Comparison of ENCODE assay signal across 8 cellular contexts in the genomic region with DNA sequence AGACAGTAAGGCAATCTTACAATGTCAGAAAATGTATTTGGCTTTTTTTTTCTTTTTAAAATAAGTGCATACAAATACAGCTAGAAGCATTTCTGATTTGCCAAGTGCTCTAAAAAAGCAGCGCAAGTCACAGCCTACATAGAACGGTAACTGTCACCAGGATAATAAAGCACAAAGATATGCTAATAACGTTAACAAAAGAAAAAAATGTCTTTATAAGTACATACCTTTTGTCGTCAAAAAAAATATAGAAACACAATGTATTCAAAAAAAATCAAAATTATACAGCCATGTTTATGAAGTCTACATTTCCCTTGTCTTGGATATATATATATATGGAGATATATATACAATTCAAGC. TPM values are rescaled to one million over a fixed set of nuclear protein-coding genes. Genes with fewer than 3 reads are reported as not detected.
A peak's percentile ranks its signal among the peaks of the same experiment; 100 is the strongest.
DNase-seq lines count a peak whose midpoint lies in the region; ATAC-seq, FAIRE-seq and TF ChIP-seq lines count a peak whose summit lies in the region.

No MANE protein-coding gene starts in this region.

- peak overlapping the region in 1 of 2 experiments; percentile 84 for H3K18ac ChIP-seq in mesenchymal stem cell (ENCODE audit: low read depth in 1 of 2, low read length in 2 of 2)

- ATAC-seq in Right ventricle myocardium inferior (no peak), GM12878 (no peak)

- WGBS in GM12878 (ENCODE audit: insufficient coverage, insufficient replicate concordance, low lambda C conversion rate, missing lambda C conversion rate) = 1% methylated on average over 4 of the region's 4 CpGs
- no CpG with 5 or more reads among the region's 4 CpGs for WGBS in mesenchymal stem cell

- in situ Hi-C loops in GM12878 (cut with MboI) = loop anchor here (5.0 to 10.0 kb wide), 2 partner anchors 109 to 368 kb away; no protein-coding TSS in a partner anchor

- H2BK12ac ChIP-seq in mesenchymal stem cell (ENCODE audit: low read length in 2 of 2) = no peak overlapping the region

- no peak for TF ChIP-seq POLR2A in GM12878 (IDR thresholded peaks at IDR 0.05; ENCODE audit: low read depth, low read length)
- TF ChIP-seq POLR2A in uterus (IDR thresholded peaks at IDR 0.05) = no peak

- intact Hi-C loops in left ventricle myocardium inferior (cut with micrococcal nuclease) (loop anchor here (10.0 kb wide), 1 partner anchor 378 kb away; no protein-coding TSS in a partner anchor), Right ventricle myocardium inferior (cut with DNase I) (loop anchor here (1.0 kb wide), 1 partner anchor 107 kb away; no protein-coding TSS in a partner anchor), GM12878 (cut with micrococcal nuclease; ENCODE audit: unreplicated experiment) (loop anchor here (5.0 to 10.0 kb wide), 3 partner anchors 232 to 492 kb away; a partner anchor contains a TSS), uterus (cut with DNase I; ENCODE audit: low total_unique reads) (loop anchor here (5.0 to 10.0 kb wide), 5 partner anchors 72 to 468 kb away; no protein-coding TSS in a partner anchor)

- H3K4me1 ChIP-seq in left ventricle myocardium inferior (peaks cover 81% of the 10 kb centered on the region), GM12878 (ENCODE audit: control insufficient read depth, insufficient read depth, low read length) (peaks cover 9% of the 10 kb centered on the region), mesenchymal stem cell (ENCODE audit: control insufficient read depth, insufficient read depth, low read depth, low read length) (peaks cover 11% of the 10 kb centered on the region), uterus (peaks cover 3 to 11% of the 10 kb centered on the region in 2 donors)

- CTCF ChIA-PET in GM12878 (lab: Yijun Ruan, JAX) = interaction anchor here (0.6 to 2.2 kb wide), 2 partner anchors 107 to 474 kb away, joined by 4 to 8 read pairs; no protein-coding TSS in a partner anchor

- H3K4me3 ChIP-seq in left ventricle myocardium inferior (peak overlapping the region; percentile 87), GM12878 (peak overlapping the region; percentile 91), mesenchymal stem cell (ENCODE audit: insufficient read depth in 1 of 2, low read depth in 1 of 2, low read length in 2 of 2) (peak overlapping the region; percentile 12 to 95), uterus (peak overlapping the region; percentile 48 to 54)

- H3K79me2 ChIP-seq in GM12878 (ENCODE audit: control insufficient read depth, insufficient read depth, low read length) = peaks cover 83% of the 10 kb centered on the region

- no peak overlapping the region for H4K91ac ChIP-seq in mesenchymal stem cell (ENCODE audit: low read length)

- no peak overlapping the region for H4K8ac ChIP-seq in mesenchymal stem cell (ENCODE audit: low read length)

- TF ChIP-seq EP300 in GM12878 (IDR thresholded peaks at IDR 0.05; ENCODE audit: borderline replicate concordance in 1 of 2, control insufficient read depth in 1 of 2, low read depth in 2 of 2, low read length in 2 of 2) = no peak

- peak overlapping the region; percentile 82 for H3K4me2 ChIP-seq in GM12878 (ENCODE audit: control insufficient read depth, insufficient read depth)
- H3K4me2 ChIP-seq in mesenchymal stem cell (ENCODE audit: low read length, poor library complexity, severe bottlenecking) = peak overlapping the region; percentile 85

- H3K36me3 ChIP-seq in left ventricle myocardium inferior = peaks cover 47% of the 10 kb centered on the region
- peaks cover 5 to 19% of the 10 kb centered on the region in 2 experiments; a peak in 3 of 4 replicates for H3K36me3 ChIP-seq in GM12878 (ENCODE audit: control insufficient read depth in 2 of 2, insufficient read depth in 2 of 2, low read length in 1 of 2)
- H3K36me3 ChIP-seq in mesenchymal stem cell (ENCODE audit: control insufficient read depth in 1 of 2, insufficient read depth in 2 of 2, low read depth in 1 of 2, low read length in 2 of 2) = peaks cover 21 to 64% of the 10 kb centered on the region in 2 experiments
- H3K36me3 ChIP-seq in uterus = no peaks in the 10 kb centered on the region

- H2AFZ ChIP-seq in GM12878 (ENCODE audit: control insufficient read depth, low read depth, low read length) (no peak overlapping the region), mesenchymal stem cell (ENCODE audit: low read depth, low read length) (no peak overlapping the region)

- H2BK5ac ChIP-seq in mesenchymal stem cell (ENCODE audit: low read depth, low read length, poor library complexity, severe bottlenecking) = no peak overlapping the region

- no peaks in the 10 kb centered on the region for H4K20me1 ChIP-seq in GM12878 (ENCODE audit: control insufficient read depth, insufficient read depth)

- H3K27ac ChIP-seq in left ventricle myocardium inferior (replicated peaks) (peak overlapping the region; percentile 100), GM12878 (ENCODE audit: control insufficient read depth, insufficient read depth) (peak overlapping the region; percentile 97), mesenchymal stem cell (ENCODE audit: low read length, poor library complexity, severe bottlenecking) (peak overlapping the region; percentile 61), uterus (peak overlapping the region; percentile 99 to 100)

- H2BK15ac ChIP-seq in mesenchymal stem cell (ENCODE audit: low read depth, poor library complexity, severe bottlenecking) = no peak overlapping the region

- SMC1A ChIA-PET in GM12878 (lab: Charles Lee; ENCODE audit: uncharacterized antibody, unreplicated experiment) = interaction anchor here (0.6 to 4.0 kb wide), 4 partner anchors 111 to 372 kb away, joined by 3 to 20 read pairs (median 3); no protein-coding TSS in a partner anchor

- TF ChIP-seq CTCF in left ventricle myocardium inferior (IDR thresholded peaks at IDR 0.05; ENCODE audit: borderline replicate concordance) = no peak
- TF ChIP-seq CTCF in GM12878 (IDR thresholded peaks at IDR 0.05 in 2 of 3, conservative IDR thresholded peaks at IDR 0.05 in 1 of 3; ENCODE audit: control insufficient read depth in 2 of 3, extremely low read depth in 1 of 3, insufficient read depth in 1 of 3, low read depth in 3 of 3, low read length in 3 of 3) = no peak
- TF ChIP-seq CTCF in uterus (IDR thresholded peaks at IDR 0.05) = no peak

- no peak for FAIRE-seq in GM12878 (lab: Jason Lieb, UNC)

- no peak overlapping the region for H3K14ac ChIP-seq in mesenchymal stem cell (ENCODE audit: low read length in 2 of 2)

- RAD21 ChIA-PET in GM12878 (lab: Charles Lee; ENCODE audit: unreplicated experiment) = interaction anchor here (1.4 to 4.0 kb wide), 4 partner anchors 107 to 370 kb away, joined by 4 to 32 read pairs (median 4); no protein-coding TSS in a partner anchor

- H3K9me3 ChIP-seq in left ventricle myocardium inferior (replicated peaks) (no peaks in the 10 kb centered on the region), GM12878 (replicated peaks; ENCODE audit: control insufficient read depth, insufficient read depth, low read length) (no peaks in the 10 kb centered on the region), mesenchymal stem cell (ENCODE audit: control insufficient read depth, low read length) (no peaks in the 10 kb centered on the region), uterus (no peaks in the 10 kb centered on the region)

- DNase-seq in left ventricle myocardium inferior (no peak), Right ventricle myocardium inferior (ENCODE audit: missing footprints) (no peak), GM12878 (ENCODE audit: low read depth, low spot score) (no peak), mesenchymal stem cell (no peak), uterus (no peak), SKM-1 (lab: John Stamatoyannopoulos, UW; ENCODE audit: unreplicated experiment) (no peak), activated gamma-delta T cell (lab: John Stamatoyannopoulos, UW) (no peak), DMS 273 (lab: John Stamatoyannopoulos, UW; ENCODE audit: unreplicated experiment) (no peak)

- no TSS peak for BruUV-seq in GM12878 (replicated peaks; lab: Mats Ljungman, UMichigan)

- no peak for TF ChIP-seq RAD21 in GM12878 (IDR thresholded peaks at IDR 0.05; ENCODE audit: insufficient read depth, low read depth, low read length)

- H2BK120ac ChIP-seq in mesenchymal stem cell (ENCODE audit: low read depth, low read length) = no peak overlapping the region

- no peaks in the 10 kb centered on the region for H3K79me1 ChIP-seq in mesenchymal stem cell (replicated peaks; ENCODE audit: low read length, poor library complexity, severe bottlenecking)

- POLR2A ChIA-PET in GM12878 (lab: Charles Lee) = interaction anchor here (0.6 kb wide), 2 partner anchors 405 to 499 kb away, joined by 4 to 5 read pairs; no protein-coding TSS in a partner anchor

- H3K27me3 ChIP-seq in left ventricle myocardium inferior (ENCODE audit: low read depth) (no peaks in the 10 kb centered on the region), GM12878 (replicated peaks in 1 of 2; ENCODE audit: control insufficient read depth in 2 of 2, insufficient read depth in 2 of 2, low read length in 1 of 2) (no peaks in the 10 kb centered on the region), mesenchymal stem cell (ENCODE audit: control insufficient read depth in 1 of 2, insufficient read depth in 1 of 2, low read length in 2 of 2) (no peaks in the 10 kb centered on the region), uterus (no peaks in the 10 kb centered on the region)

- H2AK5ac ChIP-seq in mesenchymal stem cell (ENCODE audit: low read length, severe bottlenecking) = no peak overlapping the region

- no peak overlapping the region for H3K23ac ChIP-seq in mesenchymal stem cell (ENCODE audit: low read length in 2 of 2)

- H3K9ac ChIP-seq in GM12878 (ENCODE audit: control insufficient read depth, insufficient read depth, low read length) (peak overlapping the region; percentile 97), mesenchymal stem cell (ENCODE audit: low read length) (peak overlapping the region; percentile 100)

- H3K4ac ChIP-seq in mesenchymal stem cell (ENCODE audit: low read depth in 1 of 2, low read length in 2 of 2) = peak overlapping the region in 1 of 2 experiments; percentile 8

RNA-seq across cellular contexts. Expression of a gene that starts 3.3 kb away (rescaled TPM):
- total RNA-seq in left ventricle myocardium inferior (126 TPM), Right ventricle myocardium inferior (116 TPM), GM12878 (2014; rRNA removed) (54.6 and 61.4 TPM in 2 replicates), GM12878 (2014; rRNA removed; fragmentation: Illumina TruSeq; extraction: Trizol) (54.4 and 55.4 TPM in 2 replicates), GM12878 (2021) (114 TPM in 2 replicates), uterus (100 to 1,000 TPM in 3 of 4 donors, 10 to 100 TPM in 1; 56.8 to 182 (median 124) TPM)
- total RNA-seq in GM12878 (2013; cell fraction: nucleolus; rRNA removed) = 219 and 220 TPM in 2 replicates
- polyA plus RNA-seq in GM12878 (2011; ENCODE audit: low read depth) = 26.9 TPM
- polyA plus RNA-seq in GM12878 (2011; rRNA removed) (39.2 and 49.2 TPM in 2 replicates), GM12878 (2014; fragmentation: Illumina TruSeq; extraction: Trizol) (23.9 and 64.7 TPM in 2 replicates), GM12878 (2014; fragmentation: Nextera tagmentation; extraction: Ambion mirVana) (10 to 100 TPM; 26.2 to 28.1 TPM), GM12878 (2014; rRNA removed) (57.6 and 68.9 TPM in 2 replicates), GM12878 (2016; fragmentation: Nextera tagmentation; extraction: Ambion mirVana) (10 to 100 TPM in 1 of 2 experiments, 1 to 10 TPM in 1; 7.5 to 12.9 TPM)
- 60.1 and 68.0 TPM in 2 replicates for polyA plus RNA-seq in GM12878 (2011; cell fraction: cytosol; rRNA removed)
- 254 and 345 TPM in 2 replicates for polyA plus RNA-seq in GM12878 (2011; cell fraction: nucleus; rRNA removed)
- polyA plus RNA-seq in GM12878 (2012) = 63.0 and 95.9 TPM in 2 replicates
- 43.9 and 108 TPM in 2 replicates for polyA minus RNA-seq in GM12878 (2011; rRNA and poly(A)+ RNA removed)
- polyA minus RNA-seq in GM12878 (2011; cell fraction: cytosol; rRNA and poly(A)+ RNA removed) = 82.8 and 86.3 TPM in 2 replicates
- 96.7 and 119 TPM in 2 replicates for polyA minus RNA-seq in GM12878 (2011; cell fraction: nucleus; rRNA and poly(A)+ RNA removed)
- polyA plus RNA-seq in mesenchymal stem cell (2013, experiment 1 of 2) = 98.6 TPM
- polyA plus RNA-seq in mesenchymal stem cell (2013, experiment 2 of 2) = 94.7 TPM
